Comparison of ENCODE assay signal across 17 cellular contexts in the genomic region with DNA sequence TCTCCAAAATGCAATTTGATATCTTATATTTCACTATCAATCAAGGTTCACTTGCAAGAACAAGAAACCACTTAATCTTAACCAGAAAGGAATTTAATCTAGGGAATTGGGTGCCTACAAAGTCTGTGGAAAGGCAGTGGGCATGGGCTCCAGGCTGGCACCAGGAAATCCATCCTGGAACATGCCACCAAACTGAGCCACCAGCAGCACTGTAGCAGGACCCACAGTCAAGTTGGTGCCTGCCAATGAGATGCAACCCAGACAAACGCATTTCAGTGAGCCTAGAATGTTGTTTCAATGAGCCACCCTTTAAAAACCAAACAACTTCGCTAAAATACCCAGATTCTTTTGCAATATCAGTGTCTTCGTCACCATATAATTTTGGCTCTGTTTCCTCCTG.
DNase-seq lines count a peak whose midpoint lies in the region; ATAC-seq and TF ChIP-seq lines count a peak whose summit lies in the region.
"Had no signal": no experiment of that assay in that cellular context is flagged by ENCODE, and none has a peak within 500 bp of the region (broad histone marks: within the 10 kb centered on the region; RNA-seq: fewer than 3 reads in every experiment).

No MANE protein-coding gene starts in this region.

- peak overlapping the region; percentile 39 for H3K27ac Mint-ChIP-seq in nephron progenitor cell
- no peak overlapping the region for H3K27ac Mint-ChIP-seq in activated CD4-positive, alpha-beta T cell treated with anti-CD3 and anti-CD28 coated beads, Interleukin-2, amount 10 ng/mL, durations not matched to agents 7 days and 5 days
- H3K27ac Mint-ChIP-seq: CD4-positive, alpha-beta memory T cell had no signal

- H3K27me3 Mint-ChIP-seq in nephron progenitor cell (ENCODE audit: low read depth, poor library complexity), result peaks cover 3% of the 10 kb centered on the region
- peaks cover 13% of the 10 kb centered on the region for H3K27me3 Mint-ChIP-seq in activated CD4-positive, alpha-beta T cell treated with anti-CD3 and anti-CD28 coated beads, Interleukin-2, amount 10 ng/mL, durations not matched to agents 7 days and 5 days
- H3K27me3 Mint-ChIP-seq: IgD-negative memory B cell had no signal

- H3K27me3 ChIP-seq in heart left ventricle (no peaks in the 10 kb centered on the region), colonic mucosa (no peaks in the 10 kb centered on the region)

- H3K9me3 ChIP-seq in OCI-LY7 (ENCODE audit: low read length), result no peaks in the 10 kb centered on the region
- no peaks in the 10 kb centered on the region for H3K9me3 ChIP-seq in heart left ventricle
- H3K9me3 ChIP-seq in colonic mucosa, result no peaks in the 10 kb centered on the region

- H3K9me3 Mint-ChIP-seq in nephron progenitor cell, result peaks cover 12% of the 10 kb centered on the region
- H3K9me3 Mint-ChIP-seq in activated CD4-positive, alpha-beta T cell treated with anti-CD3 and anti-CD28 coated beads, Interleukin-2, amount 10 ng/mL, durations not matched to agents 7 days and 5 days, result no peaks in the 10 kb centered on the region
- H3K9me3 Mint-ChIP-seq: CD4-positive, alpha-beta memory T cell; GM23338; H9; IgD-negative memory B cell had no signal

- H3K36me3 Mint-ChIP-seq in nephron progenitor cell (ENCODE audit: low read depth), result peaks cover 16% of the 10 kb centered on the region
- no peaks in the 10 kb centered on the region for H3K36me3 Mint-ChIP-seq in activated CD4-positive, alpha-beta T cell treated with anti-CD3 and anti-CD28 coated beads, Interleukin-2, amount 10 ng/mL, durations not matched to agents 7 days and 5 days (ENCODE audit: low read depth)
- H3K36me3 Mint-ChIP-seq: CD4-positive, alpha-beta memory T cell had no signal

- no peak overlapping the region for H3K9ac ChIP-seq in colonic mucosa (ENCODE audit: low read depth in 2 of 2, low read length in 2 of 2)

- TF ChIP-seq POLR2A in heart left ventricle (IDR thresholded peaks at IDR 0.05), result no peak

- peak overlapping the region; percentile 39 for H3K4me3 ChIP-seq in OCI-LY7 (ENCODE audit: low read depth, low read length, poor library complexity, severe bottlenecking)
- H3K4me3 ChIP-seq in heart left ventricle, result no peak overlapping the region
- H3K4me3 ChIP-seq in colonic mucosa, result no peak overlapping the region
- H3K4me3 ChIP-seq: GM23338 had no signal

- peak overlapping the region; percentile 58 for H3K4me2 ChIP-seq in OCI-LY7 (ENCODE audit: low read length)
- H3K4me2 ChIP-seq: GM23338 had no signal

- peak overlapping the region; percentile 45; the same call in 1 of the 2 replicates for H2AFZ ChIP-seq in OCI-LY7 (ENCODE audit: low read length)
- H2AFZ ChIP-seq: GM23338 had no signal

- 64 to 80% (median 71%) methylated on average over 3 of the region's 3 CpGs for WGBS in heart left ventricle, 4 donors

- no peak overlapping the region for H3K4me3 Mint-ChIP-seq in nephron progenitor cell
- H3K4me3 Mint-ChIP-seq in activated CD4-positive, alpha-beta T cell treated with anti-CD3 and anti-CD28 coated beads, Interleukin-2, amount 10 ng/mL, durations not matched to agents 7 days and 5 days, result no peak overlapping the region
- H3K4me3 Mint-ChIP-seq: CD4-positive, alpha-beta memory T cell; GM23338; H9 had no signal

- H3K36me3 ChIP-seq in OCI-LY7 (ENCODE audit: insufficient read depth, low read length), result no peaks in the 10 kb centered on the region
- peaks cover 0 to 2% (median 0%) of the 10 kb centered on the region in 9 donors for H3K36me3 ChIP-seq in heart left ventricle
- H3K36me3 ChIP-seq in colonic mucosa, result no peaks in the 10 kb centered on the region

- CTCF ChIA-PET in OCI-LY7 (lab: Charles Lee; ENCODE audit: unreplicated experiment), result no interaction called here
- CTCF ChIA-PET in activated CD4-positive, alpha-beta T cell treated with anti-CD3 and anti-CD28 coated beads, Interleukin-2, amount 10 ng/mL, durations not matched to agents 7 days and 5 days (lab: Charles Lee), result no interaction called here

- DNase-seq in Right ventricle myocardium superior (no peak), Right ventricle myocardium inferior (ENCODE audit: missing footprints) (no peak), OCI-LY7 (ENCODE audit: low spot score) (no peak), heart left ventricle (no peak), nephron progenitor cell (no peak), colonic mucosa (no peak), GM19240 (ENCODE audit: insufficient read length, low spot score) (no peak)
- DNase-seq in activated CD4-positive, alpha-beta T cell treated with anti-CD3 and anti-CD28 coated beads, Interleukin-2, amount 10 ng/mL, durations not matched to agents 7 days and 5 days, result no peak
- DNase-seq: AML-193; CD4-positive, alpha-beta memory T cell; DMS79; EL; H9 had no signal

- H4K20me1 ChIP-seq in OCI-LY7 (ENCODE audit: insufficient read depth, low read length), result no peaks in the 10 kb centered on the region

- TF ChIP-seq CTCF in OCI-LY7 (conservative IDR thresholded peaks at IDR 0.05; ENCODE audit: low read length) (no peak), heart left ventricle (IDR thresholded peaks at IDR 0.05) (no peak), nephron progenitor cell (IDR thresholded peaks at IDR 0.05) (no peak), colonic mucosa (IDR thresholded peaks at IDR 0.05) (no peak)

- POLR2A ChIA-PET in OCI-LY7 (lab: Charles Lee), result no interaction called here
- POLR2A ChIA-PET in activated CD4-positive, alpha-beta T cell treated with anti-CD3 and anti-CD28 coated beads, Interleukin-2, amount 10 ng/mL, durations not matched to agents 7 days and 5 days (lab: Charles Lee), result no interaction called here

- no TSS peak for BruUV-seq in OCI-LY7 (replicated peaks; lab: Mats Ljungman, UMichigan)

- H3K27ac ChIP-seq in OCI-LY7 (ENCODE audit: low read depth, low read length, poor library complexity, severe bottlenecking) (peak overlapping the region; percentile 83), heart left ventricle (peak overlapping the region in 11 of 12 donors; percentile 35 to 86 (median 72)), colonic mucosa (no peak overlapping the region)
- H3K27ac ChIP-seq: 22Rv1, C4-2B had no signal

- ATAC-seq in Right ventricle myocardium superior (ENCODE audit: poor library complexity), result peak; percentile 28
- no peak for ATAC-seq in Right ventricle myocardium inferior
- ATAC-seq in heart left ventricle, result peak; percentile 48 to 57 (median 54)
- ATAC-seq: GM23338 had no signal

- H3K4me1 Mint-ChIP-seq in nephron progenitor cell, result peaks cover 20% of the 10 kb centered on the region
- no peaks in the 10 kb centered on the region for H3K4me1 Mint-ChIP-seq in activated CD4-positive, alpha-beta T cell treated with anti-CD3 and anti-CD28 coated beads, Interleukin-2, amount 10 ng/mL, durations not matched to agents 7 days and 5 days
- H3K4me1 Mint-ChIP-seq: CD4-positive, alpha-beta memory T cell had no signal

- no peaks in the 10 kb centered on the region for H3K79me2 ChIP-seq in OCI-LY7 (ENCODE audit: insufficient read depth, low read depth, low read length)

- H3K4me1 ChIP-seq in OCI-LY7 (ENCODE audit: insufficient read depth, low read length, poor library complexity, severe bottlenecking) (peaks cover 51% of the 10 kb centered on the region), heart left ventricle (peaks cover 0 to 32% (median 7%) of the 10 kb centered on the region in 12 donors), colonic mucosa (no peaks in the 10 kb centered on the region)

- no peaks in the 10 kb centered on the region for H3K9me2 ChIP-seq in OCI-LY7 (ENCODE audit: insufficient read depth, low read length)

- intact Hi-C loops in Right ventricle myocardium superior (cut with DNase I) (loop anchor here (10.0 kb wide), 1 partner anchor 218 kb away; no protein-coding TSS in a partner anchor), Right ventricle myocardium inferior (cut with DNase I) (loop anchor here (5.0 to 10.0 kb wide), 3 partner anchors 40 to 238 kb away; partner anchors contain the start of gene PIP5K1B), OCI-LY7 (cut with micrococcal nuclease; ENCODE audit: unreplicated experiment) (no loop called here), heart left ventricle (cut with DNase I) (loop anchor here in 3 of 10 donors (10.0 kb wide), 3 partner anchors 52 to 358 kb away; partner anchors contain the start of gene PIP5K1B (in 1 of the 3)), colonic mucosa (cut with DNase I) (no loop called here)

Comparison
In these comparisons a context has a peak if more than half of its experiments do, and no peak if none do; other contexts are left out.
1. intact Hi-C loops: an anchor here in Right ventricle myocardium superior (10.0 kb wide) and Right ventricle myocardium inferior (5.0 to 10.0 kb wide); none called in OCI-LY7 and colonic mucosa.